In the genomic region with DNA sequence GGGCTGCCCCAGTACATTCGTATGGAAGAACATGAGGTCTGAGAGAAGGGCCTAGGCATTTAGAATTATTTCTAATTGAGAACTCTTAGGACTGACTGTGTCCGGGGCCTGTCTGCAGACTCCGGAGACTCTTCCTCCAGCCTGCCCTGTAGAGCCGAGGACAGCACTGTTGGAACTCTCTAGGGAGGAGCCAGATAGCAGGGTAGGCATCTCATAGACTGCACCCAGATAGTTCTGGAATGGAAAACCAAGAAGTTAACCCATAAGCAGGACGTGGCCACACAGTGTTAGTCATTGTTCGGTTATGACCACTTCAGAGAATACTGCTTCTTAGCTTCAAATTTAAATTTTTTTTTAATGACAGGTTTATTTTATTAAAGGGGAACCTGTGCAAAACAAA, we compare ENCODE assay signal across 12 cellular contexts. TPM values are rescaled to one million over a fixed set of nuclear protein-coding genes. Genes with fewer than 3 reads are reported as not detected.
A peak's percentile ranks its signal among the peaks of the same experiment; 100 is the strongest.
DNase-seq lines count a peak whose midpoint lies in the region; ATAC-seq lines count a peak whose summit lies in the region.
"Had no signal": no experiment of that assay in that cellular context is flagged by ENCODE, and none has a peak within 500 bp of the region (broad histone marks: within the 10 kb centered on the region; RNA-seq: fewer than 3 reads in every experiment).

No MANE protein-coding gene starts in this region.

- H3K4me3 Mint-ChIP-seq in activated CD4-positive, alpha-beta T cell treated with anti-CD3 and anti-CD28 coated beads, Interleukin-2, amount 10 ng/mL, durations not matched to agents 7 days and 5 days, result no peak overlapping the region
- H3K4me3 Mint-ChIP-seq in central memory CD8-positive, alpha-beta T cell, result peak overlapping the region; percentile 36
- H3K4me3 Mint-ChIP-seq: IgD-negative memory B cell, mesothelial cell of epicardium had no signal

- no peak for ATAC-seq in central memory CD8-positive, alpha-beta T cell (replicated peaks; ENCODE audit: extremely low read depth, poor library complexity, severe bottlenecking)
- peak; percentile 27 for ATAC-seq in sciatic nerve

- POLR2A ChIA-PET in activated CD4-positive, alpha-beta T cell treated with anti-CD3 and anti-CD28 coated beads, Interleukin-2, amount 10 ng/mL, durations not matched to agents 7 days and 5 days (lab: Charles Lee), result interaction anchor here (1.2 kb wide), 1 partner anchor 55 kb away, joined by 3 read pairs; no protein-coding TSS in a partner anchor

- peak overlapping the region; percentile 91 for H3K27ac Mint-ChIP-seq in activated CD4-positive, alpha-beta T cell treated with anti-CD3 and anti-CD28 coated beads, Interleukin-2, amount 10 ng/mL, durations not matched to agents 7 days and 5 days
- peak overlapping the region; percentile 95 for H3K27ac Mint-ChIP-seq in central memory CD8-positive, alpha-beta T cell (ENCODE audit: low read depth)
- H3K27ac Mint-ChIP-seq: mesothelial cell of epicardium had no signal

- peak; percentile 23 for DNase-seq in activated CD4-positive, alpha-beta T cell treated with anti-CD3 and anti-CD28 coated beads, Interleukin-2, amount 10 ng/mL, durations not matched to agents 7 days and 5 days
- DNase-seq in activated CD4-positive, alpha-beta T cell treated with anti-CD3 and anti-CD28 coated beads, Interleukin-2, amount 50 U/mL, for 1 hour, result no peak
- peak; percentile 61 for DNase-seq in M059J (ENCODE audit: low read depth)
- no peak for DNase-seq in central memory CD8-positive, alpha-beta T cell (ENCODE audit: low spot score in 2 of 2)
- DNase-seq in sciatic nerve (ENCODE audit: low spot score), result no peak
- no peak for DNase-seq in NCI-H2196 (lab: John Stamatoyannopoulos, UW; ENCODE audit: unreplicated experiment)
- no peak for DNase-seq in NCI-H2171 treated with DMSO at 0.1 percent for 48 hours (lab: John Stamatoyannopoulos, UW)
- no peak for DNase-seq in DMS53 (lab: John Stamatoyannopoulos, UW)
- DNase-seq: effector CD8-positive, alpha-beta T cell; NCI-H2029 had no signal

- peaks cover 94% of the 10 kb centered on the region for H3K36me3 Mint-ChIP-seq in activated CD4-positive, alpha-beta T cell treated with anti-CD3 and anti-CD28 coated beads, Interleukin-2, amount 10 ng/mL, durations not matched to agents 7 days and 5 days (ENCODE audit: low read depth)
- peaks cover 62% of the 10 kb centered on the region for H3K36me3 Mint-ChIP-seq in central memory CD8-positive, alpha-beta T cell (ENCODE audit: insufficient read depth)

- H3K27me3 Mint-ChIP-seq in activated CD4-positive, alpha-beta T cell treated with anti-CD3 and anti-CD28 coated beads, Interleukin-2, amount 10 ng/mL, durations not matched to agents 7 days and 5 days, result no peaks in the 10 kb centered on the region
- H3K27me3 Mint-ChIP-seq in central memory CD8-positive, alpha-beta T cell, result no peaks in the 10 kb centered on the region
- H3K27me3 Mint-ChIP-seq: IgD-negative memory B cell had no signal

- CTCF ChIA-PET in activated CD4-positive, alpha-beta T cell treated with anti-CD3 and anti-CD28 coated beads, Interleukin-2, amount 10 ng/mL, durations not matched to agents 7 days and 5 days (lab: Charles Lee), result interaction anchor here (0.8 to 2.9 kb wide), 8 partner anchors 9 to 60 kb away, joined by 3 to 13 read pairs (median 4); a partner anchor contains a TSS

- intact Hi-C loops in sciatic nerve (cut with DNase I), result no loop called here

- H3K4me1 Mint-ChIP-seq in activated CD4-positive, alpha-beta T cell treated with anti-CD3 and anti-CD28 coated beads, Interleukin-2, amount 10 ng/mL, durations not matched to agents 7 days and 5 days, result peaks cover 68% of the 10 kb centered on the region
- peaks cover 59% of the 10 kb centered on the region for H3K4me1 Mint-ChIP-seq in central memory CD8-positive, alpha-beta T cell
- H3K4me1 Mint-ChIP-seq: mesothelial cell of epicardium had no signal

- peaks cover 9% of the 10 kb centered on the region for H3K9me3 Mint-ChIP-seq in activated CD4-positive, alpha-beta T cell treated with anti-CD3 and anti-CD28 coated beads, Interleukin-2, amount 10 ng/mL, durations not matched to agents 7 days and 5 days
- no peaks in the 10 kb centered on the region for H3K9me3 Mint-ChIP-seq in central memory CD8-positive, alpha-beta T cell
- H3K9me3 Mint-ChIP-seq: mesothelial cell of epicardium had no signal

RNA-seq across cellular contexts. Expression of a gene that starts 59.5 kb away (rescaled TPM):
- total RNA-seq in activated CD4-positive, alpha-beta T cell treated with anti-CD3 and anti-CD28 coated beads, Interleukin-2, amount 10 ng/mL, durations not matched to agents 7 days and 5 days, result 10 to 100 TPM; 62.9 to 65.6 TPM
- total RNA-seq in M059J (2014; rRNA removed; shearing (Covaris generic)), result 7.5 and 13.6 TPM in 2 replicates
- total RNA-seq in sciatic nerve, result 127 TPM

Comparison
In these comparisons a context has a peak if more than half of its experiments do, and no peak if none do; other contexts are left out.
1. DNase-seq: peak in activated CD4-positive, alpha-beta T cell treated with anti-CD3 and anti-CD28 coated beads, Interleukin-2, amount 10 ng/mL, durations not matched to agents 7 days and 5 days (single experiment) and M059J (single experiment); none in activated CD4-positive, alpha-beta T cell treated with anti-CD3 and anti-CD28 coated beads, Interleukin-2, amount 50 U/mL, for 1 hour (single experiment), central memory CD8-positive, alpha-beta T cell (0 of 2), sciatic nerve (single experiment), NCI-H2196 (single experiment), NCI-H2171 treated with DMSO at 0.1 percent for 48 hours (single experiment) and DMS53 (single experiment).